20 cellular contexts compared by ENCODE assay signal in genomic region chr1:175314300-175314699, GRCh38.
DNase-seq lines count a peak whose midpoint lies in the region; ATAC-seq, FAIRE-seq and TF ChIP-seq lines count a peak whose summit lies in the region.
"Had no signal": no experiment of that assay in that cellular context is flagged by ENCODE, and none has a peak within 500 bp of the region (broad histone marks: within the 10 kb centered on the region; RNA-seq: fewer than 3 reads in every experiment).

No MANE protein-coding gene starts in this region.

- no peak overlapping the region for H2BK20ac ChIP-seq in H1 (ENCODE audit: low read length)

- CTCF ChIA-PET in activated CD4-positive, alpha-beta T cell treated with anti-CD3 and anti-CD28 coated beads for 36 hours (lab: Charles Lee), result interaction anchor here (1.8 to 8.6 kb wide), 2 partner anchors 159 to 166 kb away, joined by 8 to 322 read pairs; no protein-coding TSS in a partner anchor
- CTCF ChIA-PET in H1 (lab: Charles Lee; ENCODE audit: partially characterized antibody), result interaction anchor here (1.0 to 12.9 kb wide), 3 partner anchors 102 to 166 kb away, joined by 5 to 260 read pairs (median 9); no protein-coding TSS in a partner anchor
- CTCF ChIA-PET in CD4-positive, alpha-beta memory T cell (lab: Charles Lee; ENCODE audit: partially characterized antibody), result interaction anchor here (1.6 to 12.7 kb wide), 2 partner anchors 9 to 165 kb away, joined by 5 to 490 read pairs; no protein-coding TSS in a partner anchor

- H3K4me3 ChIP-seq in H1 (ENCODE audit: extremely low read depth in 1 of 4, insufficient read depth in 2 of 4, low read depth in 3 of 4, low read length in 4 of 4) (no peak overlapping the region), prostate gland (no peak overlapping the region)
- H3K4me3 ChIP-seq in CD4-positive, alpha-beta memory T cell (ENCODE audit: low read length in 2 of 2), result no peak overlapping the region
- H3K4me3 ChIP-seq: sigmoid colon, SJSA1, tibial nerve had no signal

- WGBS in H1 (ENCODE audit: extremely low coverage in 1 of 2, insufficient coverage in 1 of 2, insufficient read length in 1 of 2, insufficient replicate concordance in 2 of 2, low coverage in 1 of 2, low lambda C conversion rate in 2 of 2, missing lambda C conversion rate in 1 of 2), 2 experiments, result 95% methylated on average over 5 of the region's 5 CpGs; no CpG with 5 or more reads in 1 of the 2 experiments
- 62% methylated on average over 5 of the region's 5 CpGs for WGBS in prostate gland

- H3K36me3 ChIP-seq in H1 (ENCODE audit: control insufficient read depth in 2 of 4, insufficient read depth in 4 of 4, low read length in 3 of 4) (no peaks in the 10 kb centered on the region), prostate gland (no peaks in the 10 kb centered on the region)
- H3K36me3 ChIP-seq in CD4-positive, alpha-beta memory T cell (ENCODE audit: insufficient read depth, low read length), result no peaks in the 10 kb centered on the region
- H3K36me3 ChIP-seq: sigmoid colon, SJSA1, tibial nerve had no signal

- H3K36me3 Mint-ChIP-seq in activated CD4-positive, alpha-beta T cell treated with anti-CD3 and anti-CD28 coated beads for 36 hours (ENCODE audit: low read depth), result no peaks in the 10 kb centered on the region
- H3K36me3 Mint-ChIP-seq in activated CD4-positive, alpha-beta T cell treated with anti-CD3 and anti-CD28 coated beads, Interleukin-2, amount 10 ng/mL, durations not matched to agents 24 days and 14 days (ENCODE audit: low read depth), result no peaks in the 10 kb centered on the region
- no peaks in the 10 kb centered on the region for H3K36me3 Mint-ChIP-seq in CD4-positive, alpha-beta memory T cell
- H3K36me3 Mint-ChIP-seq in activated T-helper 1 cell treated with anti-CD3 and anti-CD28 coated beads, Interleukin-12 subunit alpha, Interleukin-12 subunit beta, Interleukin-2, Interleukin-4 antibody, amounts not matched to agents 30 ng/mL and 10 ng/mL and 1 ng/mL, durations not matched to agents 14 hours and 24 hours and 36 hours (ENCODE audit: low read depth), result no peaks in the 10 kb centered on the region
- H3K36me3 Mint-ChIP-seq: CD4-positive, CD25-positive, alpha-beta regulatory T cell; mesothelial cell of epicardium had no signal

- no peak overlapping the region for H2BK120ac ChIP-seq in H1 (replicated peaks; ENCODE audit: low read depth, low read length)

- no peak overlapping the region for H4K5ac ChIP-seq in H1 (ENCODE audit: insufficient read length, low read depth, low read length)

- H3K14ac ChIP-seq in H1 (ENCODE audit: insufficient read length), result no peak overlapping the region

- TF ChIP-seq EP300 in H1 (IDR thresholded peaks at IDR 0.05; ENCODE audit: borderline replicate concordance in 1 of 2, low read depth in 2 of 2, low read length in 2 of 2), result no peak

- no peak for ATAC-seq in activated CD4-positive, alpha-beta T cell treated with anti-CD3 and anti-CD28 coated beads for 36 hours
- ATAC-seq in HG03025 (IDR thresholded peaks at IDR 0.05; ENCODE audit: low FRiP score, unreplicated experiment), result no peak

- TF ChIP-seq POLR2A in H1 (IDR thresholded peaks at IDR 0.05; ENCODE audit: control extremely low read depth in 1 of 2, low read depth in 2 of 2, low read length in 2 of 2) (no peak), prostate gland (IDR thresholded peaks at IDR 0.05) (no peak)

- no peaks in the 10 kb centered on the region for H3K23me2 ChIP-seq in H1 (ENCODE audit: low read depth, low read length)

- peak; percentile 12 for DNase-seq in activated CD4-positive, alpha-beta T cell treated with anti-CD3 and anti-CD28 coated beads for 36 hours
- no peak for DNase-seq in activated CD4-positive, alpha-beta T cell treated with anti-CD3 and anti-CD28 coated beads, Interleukin-2, amount 10 ng/mL, durations not matched to agents 24 days and 14 days
- DNase-seq in NCI-H2227 treated with DMSO at 0.1 percent for 48 hours (lab: John Stamatoyannopoulos, UW) (peak; percentile 11), H1 (ENCODE audit: low read depth in 1 of 2, low spot score in 2 of 2) (no peak), prostate gland (ENCODE audit: low spot score) (peak; percentile 9)
- DNase-seq in CD4-positive, alpha-beta memory T cell, result no peak
- DNase-seq in activated T-helper 1 cell treated with anti-CD3 and anti-CD28 coated beads, Interleukin-12 subunit alpha, Interleukin-12 subunit beta, Interleukin-2, Interleukin-4 antibody, amounts not matched to agents 30 ng/mL and 10 ng/mL and 1 ng/mL, durations not matched to agents 14 hours and 24 hours and 36 hours (ENCODE audit: low spot score), result no peak
- DNase-seq: activated CD4-positive, alpha-beta T cell treated with anti-CD3 and anti-CD28 coated beads for 4 hours; CD4-positive, CD25-positive, alpha-beta regulatory T cell; H9; MV-4-11; sigmoid colon had no signal

- H2AK5ac ChIP-seq in H1 (ENCODE audit: low read depth, low read length), result no peak overlapping the region

- no peak overlapping the region for H3K56ac ChIP-seq in H1 (replicated peaks; ENCODE audit: insufficient read length, low read depth, low read length)

- no peak overlapping the region for H3K4me3 Mint-ChIP-seq in activated CD4-positive, alpha-beta T cell treated with anti-CD3 and anti-CD28 coated beads for 36 hours
- H3K4me3 Mint-ChIP-seq in activated CD4-positive, alpha-beta T cell treated with anti-CD3 and anti-CD28 coated beads, Interleukin-2, amount 10 ng/mL, durations not matched to agents 24 days and 14 days, result no peak overlapping the region
- H3K4me3 Mint-ChIP-seq in CD4-positive, alpha-beta memory T cell, result no peak overlapping the region
- no peak overlapping the region for H3K4me3 Mint-ChIP-seq in activated T-helper 1 cell treated with anti-CD3 and anti-CD28 coated beads, Interleukin-12 subunit alpha, Interleukin-12 subunit beta, Interleukin-2, Interleukin-4 antibody, amounts not matched to agents 30 ng/mL and 10 ng/mL and 1 ng/mL, durations not matched to agents 14 hours and 24 hours and 36 hours
- H3K4me3 Mint-ChIP-seq: CD4-positive, CD25-positive, alpha-beta regulatory T cell; central memory CD8-positive, alpha-beta T cell; H9; mesothelial cell of epicardium; T-helper 2 cell treated with Interferon-gamma antibody and Interleukin-4, amounts not matched to agents 5 μg/mL and 100 μg/mL, for 36 hours had no signal

- no peak for FAIRE-seq in H1 (lab: Jason Lieb, UNC)
- FAIRE-seq: A204.1, GM12892 had no signal

- no peak overlapping the region for H3K9ac ChIP-seq in H1 (replicated peaks in 1 of 4; ENCODE audit: extremely low read depth in 1 of 4, low read depth in 3 of 4, low read length in 3 of 4)

- no peak overlapping the region for H3K27ac ChIP-seq in H1 (ENCODE audit: low read depth, low read length)
- no peak overlapping the region for H3K27ac ChIP-seq in prostate gland
- H3K27ac ChIP-seq in CD4-positive, alpha-beta memory T cell (ENCODE audit: low read depth, low read length), result no peak overlapping the region
- H3K27ac ChIP-seq: sigmoid colon, SJSA1, tibial nerve had no signal

- H4K20me1 ChIP-seq in H1 (replicated peaks in 1 of 2; ENCODE audit: control insufficient read depth in 1 of 2, insufficient read depth in 2 of 2, low read length in 2 of 2), result no peaks in the 10 kb centered on the region

- H3K9me3 ChIP-seq in H1 (ENCODE audit: insufficient read depth in 2 of 2, low read depth in 1 of 2, low read length in 1 of 2) (no peaks in the 10 kb centered on the region), prostate gland (no peaks in the 10 kb centered on the region)
- no peaks in the 10 kb centered on the region for H3K9me3 ChIP-seq in CD4-positive, alpha-beta memory T cell (ENCODE audit: control insufficient read depth in 1 of 2, low read length in 2 of 2)
- H3K9me3 ChIP-seq: sigmoid colon, SJSA1, tibial nerve had no signal

- no peak overlapping the region for H2AFZ ChIP-seq in H1 (ENCODE audit: low read length)

- H3K4me1 ChIP-seq in H1 (replicated peaks in 1 of 4; ENCODE audit: control insufficient read depth in 3 of 4, insufficient read depth in 4 of 4, low read length in 3 of 4), result peaks cover 0 to 3% (median 0%) of the 10 kb centered on the region in 4 experiments; a peak in 1 of 7 replicates
- H3K4me1 ChIP-seq in prostate gland (replicated peaks), result no peaks in the 10 kb centered on the region
- peaks cover 1% of the 10 kb centered on the region for H3K4me1 ChIP-seq in CD4-positive, alpha-beta memory T cell (ENCODE audit: insufficient read depth, low read length)

- no peak overlapping the region for H3K4ac ChIP-seq in H1 (replicated peaks; ENCODE audit: insufficient read length, low read depth, low read length)

- H3K27ac Mint-ChIP-seq in activated CD4-positive, alpha-beta T cell treated with anti-CD3 and anti-CD28 coated beads for 36 hours, result no peak overlapping the region
- no peak overlapping the region for H3K27ac Mint-ChIP-seq in activated CD4-positive, alpha-beta T cell treated with anti-CD3 and anti-CD28 coated beads, Interleukin-2, amount 10 ng/mL, durations not matched to agents 24 days and 14 days
- H3K27ac Mint-ChIP-seq in CD4-positive, alpha-beta memory T cell, result no peak overlapping the region
- H3K27ac Mint-ChIP-seq in activated T-helper 1 cell treated with anti-CD3 and anti-CD28 coated beads, Interleukin-12 subunit alpha, Interleukin-12 subunit beta, Interleukin-2, Interleukin-4 antibody, amounts not matched to agents 30 ng/mL and 10 ng/mL and 1 ng/mL, durations not matched to agents 14 hours and 24 hours and 36 hours, result no peak overlapping the region
- H3K27ac Mint-ChIP-seq: mesothelial cell of epicardium; T-helper 2 cell treated with Interferon-gamma antibody and Interleukin-4, amounts not matched to agents 5 μg/mL and 100 μg/mL, for 36 hours had no signal

- H3K79me2 ChIP-seq in H1 (ENCODE audit: control insufficient read depth in 1 of 2, insufficient read depth in 2 of 2, low read length in 2 of 2), result no peaks in the 10 kb centered on the region

- H3K23ac ChIP-seq in H1 (ENCODE audit: insufficient read length), result no peak overlapping the region

- peaks cover 2% of the 10 kb centered on the region for H3K27me3 Mint-ChIP-seq in activated CD4-positive, alpha-beta T cell treated with anti-CD3 and anti-CD28 coated beads for 36 hours
- peaks cover 26% of the 10 kb centered on the region for H3K27me3 Mint-ChIP-seq in activated CD4-positive, alpha-beta T cell treated with anti-CD3 and anti-CD28 coated beads, Interleukin-2, amount 10 ng/mL, durations not matched to agents 24 days and 14 days
- H3K27me3 Mint-ChIP-seq in CD4-positive, alpha-beta memory T cell, result peaks cover 10% of the 10 kb centered on the region in 2 donors
- peaks cover 10% of the 10 kb centered on the region for H3K27me3 Mint-ChIP-seq in activated T-helper 1 cell treated with anti-CD3 and anti-CD28 coated beads, Interleukin-12 subunit alpha, Interleukin-12 subunit beta, Interleukin-2, Interleukin-4 antibody, amounts not matched to agents 30 ng/mL and 10 ng/mL and 1 ng/mL, durations not matched to agents 14 hours and 24 hours and 36 hours (ENCODE audit: insufficient read depth)

- H3K27me3 ChIP-seq in H1 (replicated peaks in 1 of 4; ENCODE audit: control insufficient read depth in 3 of 4, extremely low read depth in 1 of 4, insufficient read depth in 3 of 4, low read length in 3 of 4) (no peaks in the 10 kb centered on the region), prostate gland (replicated peaks; ENCODE audit: insufficient read depth) (no peaks in the 10 kb centered on the region)
- H3K27me3 ChIP-seq in CD4-positive, alpha-beta memory T cell (ENCODE audit: insufficient read depth, low read length), result peaks cover 6% of the 10 kb centered on the region
- H3K27me3 ChIP-seq: sigmoid colon, tibial nerve had no signal

- H2BK12ac ChIP-seq in H1 (ENCODE audit: low read depth, low read length), result no peak overlapping the region

- H3K4me2 ChIP-seq in H1 (ENCODE audit: insufficient read depth in 1 of 2, low read depth in 2 of 2, low read length in 2 of 2), result no peak overlapping the region

- H2BK5ac ChIP-seq in H1 (ENCODE audit: low read depth, low read length), result no peak overlapping the region

- POLR2A ChIA-PET in activated CD4-positive, alpha-beta T cell treated with anti-CD3 and anti-CD28 coated beads for 36 hours (lab: Charles Lee), result no interaction called here
- POLR2A ChIA-PET in H1 (lab: Charles Lee; ENCODE audit: partially characterized antibody), result no interaction called here
- POLR2A ChIA-PET in CD4-positive, alpha-beta memory T cell (lab: Charles Lee; ENCODE audit: partially characterized antibody), result no interaction called here

- TF ChIP-seq CTCF in H1 (IDR thresholded peaks at IDR 0.05; ENCODE audit: control extremely low read depth in 1 of 3, insufficient read depth in 1 of 3, low read depth in 1 of 3, low read length in 3 of 3) (peak in 1 of 3 experiments; percentile 8; a peak in 1 of 4 replicates), prostate gland (IDR thresholded peaks at IDR 0.05) (no peak)

- peaks cover under 1% of the 10 kb centered on the region for H3K4me1 Mint-ChIP-seq in activated CD4-positive, alpha-beta T cell treated with anti-CD3 and anti-CD28 coated beads for 36 hours
- peaks cover 1% of the 10 kb centered on the region for H3K4me1 Mint-ChIP-seq in activated CD4-positive, alpha-beta T cell treated with anti-CD3 and anti-CD28 coated beads, Interleukin-2, amount 10 ng/mL, durations not matched to agents 24 days and 14 days
- H3K4me1 Mint-ChIP-seq in CD4-positive, alpha-beta memory T cell, result peaks cover 1 to 9% (median 2%) of the 10 kb centered on the region in 4 donors
- H3K4me1 Mint-ChIP-seq in activated T-helper 1 cell treated with anti-CD3 and anti-CD28 coated beads, Interleukin-12 subunit alpha, Interleukin-12 subunit beta, Interleukin-2, Interleukin-4 antibody, amounts not matched to agents 30 ng/mL and 10 ng/mL and 1 ng/mL, durations not matched to agents 14 hours and 24 hours and 36 hours (ENCODE audit: low read depth), result peaks cover 3% of the 10 kb centered on the region

- no peaks in the 10 kb centered on the region for H3K79me1 ChIP-seq in H1 (ENCODE audit: low read depth, low read length)

- intact Hi-C loops in activated CD4-positive, alpha-beta T cell treated with anti-CD3 and anti-CD28 coated beads for 36 hours (cut with DNase I, micrococcal nuclease), result no loop called here
- intact Hi-C loops in activated CD4-positive, alpha-beta T cell treated with anti-CD3 and anti-CD28 coated beads, Interleukin-2, amount 10 ng/mL, durations not matched to agents 24 days and 14 days (cut with micrococcal nuclease), result no loop called here
- intact Hi-C loops in prostate gland (cut with DNase I), result no loop called here
- intact Hi-C loops in CD4-positive, alpha-beta memory T cell (cut with micrococcal nuclease), result no loop called here
- intact Hi-C loops in activated T-helper 1 cell treated with anti-CD3 and anti-CD28 coated beads, Interleukin-12 subunit alpha, Interleukin-12 subunit beta, Interleukin-2, Interleukin-4 antibody, amounts not matched to agents 30 ng/mL and 10 ng/mL and 1 ng/mL, durations not matched to agents 14 hours and 24 hours and 36 hours (cut with micrococcal nuclease), result no loop called here

- peak overlapping the region; percentile 7; the same call in 1 of the 2 replicates for H4K8ac ChIP-seq in H1 (ENCODE audit: extremely low read depth, insufficient read depth, low read length)

- no peak overlapping the region for H2BK15ac ChIP-seq in H1 (ENCODE audit: low read length)

- H3K18ac ChIP-seq in H1 (ENCODE audit: extremely low read depth, low read length), result no peak overlapping the region

- peak in 1 of 2 experiments; percentile 20; a peak in 1 of 4 replicates for TF ChIP-seq RAD21 in H1 (IDR thresholded peaks at IDR 0.05 in 1 of 2, conservative IDR thresholded peaks at IDR 0.05 in 1 of 2; ENCODE audit: low read depth in 2 of 2, low read length in 2 of 2)

- H4K91ac ChIP-seq in H1 (replicated peaks; ENCODE audit: insufficient read length, low read length), result no peak overlapping the region

- no peaks in the 10 kb centered on the region for H3K9me3 Mint-ChIP-seq in activated CD4-positive, alpha-beta T cell treated with anti-CD3 and anti-CD28 coated beads for 36 hours (ENCODE audit: low read depth)
- no peaks in the 10 kb centered on the region for H3K9me3 Mint-ChIP-seq in activated CD4-positive, alpha-beta T cell treated with anti-CD3 and anti-CD28 coated beads, Interleukin-2, amount 10 ng/mL, durations not matched to agents 24 days and 14 days
- no peaks in the 10 kb centered on the region for H3K9me3 Mint-ChIP-seq in CD4-positive, alpha-beta memory T cell
- no peaks in the 10 kb centered on the region for H3K9me3 Mint-ChIP-seq in activated T-helper 1 cell treated with anti-CD3 and anti-CD28 coated beads, Interleukin-12 subunit alpha, Interleukin-12 subunit beta, Interleukin-2, Interleukin-4 antibody, amounts not matched to agents 30 ng/mL and 10 ng/mL and 1 ng/mL, durations not matched to agents 14 hours and 24 hours and 36 hours
- H3K9me3 Mint-ChIP-seq: CD4-positive, CD25-positive, alpha-beta regulatory T cell; central memory CD8-positive, alpha-beta T cell; H9; mesothelial cell of epicardium; T-helper 2 cell treated with Interferon-gamma antibody and Interleukin-4, amounts not matched to agents 5 μg/mL and 100 μg/mL, for 36 hours had no signal

Comparison
In these comparisons a context has a peak if more than half of its experiments do, and no peak if none do; other contexts are left out.
1. DNase-seq: peak in activated CD4-positive, alpha-beta T cell treated with anti-CD3 and anti-CD28 coated beads for 36 hours (single experiment), NCI-H2227 treated with DMSO at 0.1 percent for 48 hours (single experiment) and prostate gland (single experiment); none in activated CD4-positive, alpha-beta T cell treated with anti-CD3 and anti-CD28 coated beads, Interleukin-2, amount 10 ng/mL, durations not matched to agents 24 days and 14 days (single experiment), H1 (0 of 2), CD4-positive, alpha-beta memory T cell (0 of 5) and activated T-helper 1 cell treated with anti-CD3 and anti-CD28 coated beads, Interleukin-12 subunit alpha, Interleukin-12 subunit beta, Interleukin-2, Interleukin-4 antibody, amounts not matched to agents 30 ng/mL and 10 ng/mL and 1 ng/mL, durations not matched to agents 14 hours and 24 hours and 36 hours (single experiment).